1 cellular context compared by ENCODE assay signal in the genomic region with DNA sequence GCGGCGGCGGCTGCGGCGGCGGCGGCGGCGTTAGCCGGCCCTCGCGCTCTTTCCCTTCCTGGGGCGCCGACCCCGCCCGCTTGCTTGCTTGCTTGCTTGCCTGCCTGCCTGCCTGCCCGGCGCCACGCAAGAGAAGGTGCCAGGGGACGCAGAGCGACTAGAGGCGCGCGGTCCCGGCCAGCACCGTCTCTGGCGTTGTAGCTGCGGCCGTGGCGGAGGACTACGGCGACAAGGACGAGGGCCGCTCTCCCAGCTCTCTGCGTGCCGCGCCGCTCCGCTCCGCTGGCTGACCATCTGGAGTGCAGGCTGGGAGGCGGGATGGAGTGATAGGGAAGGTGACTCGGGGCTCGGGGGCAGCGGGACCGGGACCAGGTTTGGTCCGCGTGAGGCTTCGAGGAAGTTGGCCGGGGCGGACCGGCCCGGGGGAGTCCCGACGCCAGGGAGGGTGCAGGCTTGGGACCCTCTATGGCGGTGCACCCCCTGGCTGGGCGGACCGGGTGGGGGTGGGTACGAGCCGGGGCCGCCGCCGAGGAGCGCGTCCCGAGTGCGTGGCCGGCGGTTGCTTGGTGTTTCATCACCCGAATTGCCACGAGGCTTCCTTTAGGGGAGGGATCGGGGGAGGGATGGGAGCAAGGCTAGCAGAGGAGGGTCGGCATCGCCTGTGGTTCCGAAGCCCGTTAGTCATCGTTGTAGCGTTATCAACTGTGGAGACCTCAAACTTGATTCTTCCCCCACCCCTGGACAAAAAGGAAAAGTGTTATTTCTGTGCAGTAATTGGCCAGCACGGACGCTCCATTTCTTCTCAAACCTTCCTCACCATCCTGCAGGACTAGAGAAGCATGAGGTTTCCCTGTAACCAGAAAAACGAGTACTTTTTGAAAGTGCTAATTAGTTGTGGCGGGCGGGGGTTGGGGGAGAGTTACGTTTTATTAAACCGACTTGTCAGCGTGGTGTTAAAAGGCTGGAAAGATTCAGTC.
TF ChIP-seq lines count a peak whose summit lies in the region.

No MANE protein-coding gene starts in this region.

TF ChIP-seq in K562, 482 proteins besides CTCF, POLR2A, EP300 and RAD21 (continued from another document and continues in another):
- 0 out of 2 replicates have a peak, but pooled peaks have one; percentile 58 for TF ChIP-seq ZNF609 (CRISPR knock-in tag; IDR thresholded peaks at IDR 0.05; ENCODE audit: borderline replicate concordance)
- peak; percentile 53; the same call in 1 of the 2 replicates for TF ChIP-seq ARID1B (IDR thresholded peaks at IDR 0.05)
- TF ChIP-seq RBM22 (IDR thresholded peaks at IDR 0.05; ENCODE audit: low read depth, low read length, poor library complexity, severe bottlenecking): peak; percentile 95
- peak; percentile 91 for TF ChIP-seq FOSL1 (tag; conservative IDR thresholded peaks at IDR 0.05)
- no peak for TF ChIP-seq ZKSCAN3 (CRISPR knock-in tag; IDR thresholded peaks at IDR 0.05)
- TF ChIP-seq, protein P1, sequence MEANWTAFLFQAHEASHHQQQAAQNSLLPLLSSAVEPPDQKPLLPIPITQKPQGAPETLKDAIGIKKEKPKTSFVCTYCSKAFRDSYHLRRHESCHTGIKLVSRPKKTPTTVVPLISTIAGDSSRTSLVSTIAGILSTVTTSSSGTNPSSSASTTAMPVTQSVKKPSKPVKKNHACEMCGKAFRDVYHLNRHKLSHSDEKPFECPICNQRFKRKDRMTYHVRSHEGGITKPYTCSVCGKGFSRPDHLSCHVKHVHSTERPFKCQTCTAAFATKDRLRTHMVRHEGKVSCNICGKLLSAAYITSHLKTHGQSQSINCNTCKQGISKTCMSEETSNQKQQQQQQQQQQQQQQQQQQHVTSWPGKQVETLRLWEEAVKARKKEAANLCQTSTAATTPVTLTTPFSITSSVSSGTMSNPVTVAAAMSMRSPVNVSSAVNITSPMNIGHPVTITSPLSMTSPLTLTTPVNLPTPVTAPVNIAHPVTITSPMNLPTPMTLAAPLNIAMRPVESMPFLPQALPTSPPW (CRISPR knock-in tag; IDR thresholded peaks at IDR 0.05): peak; percentile 85
- TF ChIP-seq ZNF699 (CRISPR knock-in tag; IDR thresholded peaks at IDR 0.05; ENCODE audit: insufficient replicate concordance): no peak
- TF ChIP-seq, protein P2, sequence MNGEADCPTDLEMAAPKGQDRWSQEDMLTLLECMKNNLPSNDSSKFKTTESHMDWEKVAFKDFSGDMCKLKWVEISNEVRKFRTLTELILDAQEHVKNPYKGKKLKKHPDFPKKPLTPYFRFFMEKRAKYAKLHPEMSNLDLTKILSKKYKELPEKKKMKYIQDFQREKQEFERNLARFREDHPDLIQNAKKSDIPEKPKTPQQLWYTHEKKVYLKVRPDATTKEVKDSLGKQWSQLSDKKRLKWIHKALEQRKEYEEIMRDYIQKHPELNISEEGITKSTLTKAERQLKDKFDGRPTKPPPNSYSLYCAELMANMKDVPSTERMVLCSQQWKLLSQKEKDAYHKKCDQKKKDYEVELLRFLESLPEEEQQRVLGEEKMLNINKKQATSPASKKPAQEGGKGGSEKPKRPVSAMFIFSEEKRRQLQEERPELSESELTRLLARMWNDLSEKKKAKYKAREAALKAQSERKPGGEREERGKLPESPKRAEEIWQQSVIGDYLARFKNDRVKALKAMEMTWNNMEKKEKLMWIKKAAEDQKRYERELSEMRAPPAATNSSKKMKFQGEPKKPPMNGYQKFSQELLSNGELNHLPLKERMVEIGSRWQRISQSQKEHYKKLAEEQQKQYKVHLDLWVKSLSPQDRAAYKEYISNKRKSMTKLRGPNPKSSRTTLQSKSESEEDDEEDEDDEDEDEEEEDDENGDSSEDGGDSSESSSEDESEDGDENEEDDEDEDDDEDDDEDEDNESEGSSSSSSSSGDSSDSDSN (IDR thresholded peaks at IDR 0.05; ENCODE audit: borderline replicate concordance in 1 of 2, low read depth in 2 of 2, low read length in 2 of 2): peak; percentile 55 to 73; a peak in 1 of 4 replicates
- TF ChIP-seq ZFX (CRISPR knock-in tag; IDR thresholded peaks at IDR 0.05): peak; percentile 90
- TF ChIP-seq, protein P3, sequence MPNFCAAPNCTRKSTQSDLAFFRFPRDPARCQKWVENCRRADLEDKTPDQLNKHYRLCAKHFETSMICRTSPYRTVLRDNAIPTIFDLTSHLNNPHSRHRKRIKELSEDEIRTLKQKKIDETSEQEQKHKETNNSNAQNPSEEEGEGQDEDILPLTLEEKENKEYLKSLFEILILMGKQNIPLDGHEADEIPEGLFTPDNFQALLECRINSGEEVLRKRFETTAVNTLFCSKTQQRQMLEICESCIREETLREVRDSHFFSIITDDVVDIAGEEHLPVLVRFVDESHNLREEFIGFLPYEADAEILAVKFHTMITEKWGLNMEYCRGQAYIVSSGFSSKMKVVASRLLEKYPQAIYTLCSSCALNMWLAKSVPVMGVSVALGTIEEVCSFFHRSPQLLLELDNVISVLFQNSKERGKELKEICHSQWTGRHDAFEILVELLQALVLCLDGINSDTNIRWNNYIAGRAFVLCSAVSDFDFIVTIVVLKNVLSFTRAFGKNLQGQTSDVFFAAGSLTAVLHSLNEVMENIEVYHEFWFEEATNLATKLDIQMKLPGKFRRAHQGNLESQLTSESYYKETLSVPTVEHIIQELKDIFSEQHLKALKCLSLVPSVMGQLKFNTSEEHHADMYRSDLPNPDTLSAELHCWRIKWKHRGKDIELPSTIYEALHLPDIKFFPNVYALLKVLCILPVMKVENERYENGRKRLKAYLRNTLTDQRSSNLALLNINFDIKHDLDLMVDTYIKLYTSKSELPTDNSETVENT (CRISPR knock-in tag; IDR thresholded peaks at IDR 0.05): peak; percentile 88
- peak; percentile 92 for TF ChIP-seq HMGXB4 (CRISPR knock-in tag; IDR thresholded peaks at IDR 0.05)
- TF ChIP-seq, protein P4, sequence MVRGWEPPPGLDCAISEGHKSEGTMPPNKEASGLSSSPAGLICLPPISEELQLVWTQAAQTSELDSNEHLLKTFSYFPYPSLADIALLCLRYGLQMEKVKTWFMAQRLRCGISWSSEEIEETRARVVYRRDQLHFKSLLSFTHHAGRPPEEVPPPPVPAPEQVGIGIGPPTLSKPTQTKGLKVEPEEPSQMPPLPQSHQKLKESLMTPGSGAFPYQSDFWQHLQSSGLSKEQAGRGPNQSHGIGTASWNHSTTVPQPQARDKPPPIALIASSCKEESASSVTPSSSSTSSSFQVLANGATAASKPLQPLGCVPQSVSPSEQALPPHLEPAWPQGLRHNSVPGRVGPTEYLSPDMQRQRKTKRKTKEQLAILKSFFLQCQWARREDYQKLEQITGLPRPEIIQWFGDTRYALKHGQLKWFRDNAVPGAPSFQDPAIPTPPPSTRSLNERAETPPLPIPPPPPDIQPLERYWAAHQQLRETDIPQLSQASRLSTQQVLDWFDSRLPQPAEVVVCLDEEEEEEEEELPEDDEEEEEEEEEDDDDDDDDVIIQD (CRISPR knock-in tag; IDR thresholded peaks at IDR 0.05): peak; percentile 40; the same call in 1 of the 2 replicates
- TF ChIP-seq ZBTB17 (CRISPR knock-in tag; IDR thresholded peaks at IDR 0.05): peak; percentile 82; the same call in 1 of the 2 replicates
- peak; percentile 90 for TF ChIP-seq ZBTB7A (IDR thresholded peaks at IDR 0.05; ENCODE audit: borderline replicate concordance, control insufficient read depth, low read depth, low read length)
- TF ChIP-seq TGIF2 (CRISPR knock-in tag; IDR thresholded peaks at IDR 0.05): 0 out of 2 replicates have a peak, but pooled peaks have one; percentile 70
- no peak for TF ChIP-seq ZNF347 (CRISPR knock-in tag; IDR thresholded peaks at IDR 0.05; ENCODE audit: low read depth)
- no peak for TF ChIP-seq FOXO4 (CRISPR knock-in tag; IDR thresholded peaks at IDR 0.05)
- TF ChIP-seq ZNF165 (CRISPR knock-in tag; IDR thresholded peaks at IDR 0.05; ENCODE audit: borderline replicate concordance): 0 out of 2 replicates have a peak, but pooled peaks have one; percentile 13
- TF ChIP-seq NONO (IDR thresholded peaks at IDR 0.05; ENCODE audit: low read depth in 2 of 2, low read length in 1 of 2): peak in 1 of 2 experiments; percentile 68; a peak in 2 of 4 replicates
- TF ChIP-seq, protein P5, sequence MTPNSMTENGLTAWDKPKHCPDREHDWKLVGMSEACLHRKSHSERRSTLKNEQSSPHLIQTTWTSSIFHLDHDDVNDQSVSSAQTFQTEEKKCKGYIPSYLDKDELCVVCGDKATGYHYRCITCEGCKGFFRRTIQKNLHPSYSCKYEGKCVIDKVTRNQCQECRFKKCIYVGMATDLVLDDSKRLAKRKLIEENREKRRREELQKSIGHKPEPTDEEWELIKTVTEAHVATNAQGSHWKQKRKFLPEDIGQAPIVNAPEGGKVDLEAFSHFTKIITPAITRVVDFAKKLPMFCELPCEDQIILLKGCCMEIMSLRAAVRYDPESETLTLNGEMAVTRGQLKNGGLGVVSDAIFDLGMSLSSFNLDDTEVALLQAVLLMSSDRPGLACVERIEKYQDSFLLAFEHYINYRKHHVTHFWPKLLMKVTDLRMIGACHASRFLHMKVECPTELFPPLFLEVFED (CRISPR knock-in tag; conservative IDR thresholded peaks at IDR 0.05): 0 out of 2 replicates have a peak, but pooled peaks have one; percentile 2
- TF ChIP-seq MLLT1 (IDR thresholded peaks at IDR 0.05): peak; percentile 55 to 89
- TF ChIP-seq HNRNPLL (IDR thresholded peaks at IDR 0.05; ENCODE audit: low read depth, low read length, poor library complexity, severe bottlenecking): peak; percentile 94
- TF ChIP-seq, protein P6, sequence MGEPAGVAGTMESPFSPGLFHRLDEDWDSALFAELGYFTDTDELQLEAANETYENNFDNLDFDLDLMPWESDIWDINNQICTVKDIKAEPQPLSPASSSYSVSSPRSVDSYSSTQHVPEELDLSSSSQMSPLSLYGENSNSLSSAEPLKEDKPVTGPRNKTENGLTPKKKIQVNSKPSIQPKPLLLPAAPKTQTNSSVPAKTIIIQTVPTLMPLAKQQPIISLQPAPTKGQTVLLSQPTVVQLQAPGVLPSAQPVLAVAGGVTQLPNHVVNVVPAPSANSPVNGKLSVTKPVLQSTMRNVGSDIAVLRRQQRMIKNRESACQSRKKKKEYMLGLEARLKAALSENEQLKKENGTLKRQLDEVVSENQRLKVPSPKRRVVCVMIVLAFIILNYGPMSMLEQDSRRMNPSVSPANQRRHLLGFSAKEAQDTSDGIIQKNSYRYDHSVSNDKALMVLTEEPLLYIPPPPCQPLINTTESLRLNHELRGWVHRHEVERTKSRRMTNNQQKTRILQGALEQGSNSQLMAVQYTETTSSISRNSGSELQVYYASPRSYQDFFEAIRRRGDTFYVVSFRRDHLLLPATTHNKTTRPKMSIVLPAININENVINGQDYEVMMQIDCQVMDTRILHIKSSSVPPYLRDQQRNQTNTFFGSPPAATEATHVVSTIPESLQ (CRISPR knock-in tag; IDR thresholded peaks at IDR 0.05): 0 out of 2 replicates have a peak, but pooled peaks have one; percentile 84
- TF ChIP-seq TBL1XR1 (IDR thresholded peaks at IDR 0.05; ENCODE audit: low read length in 2 of 2): 0 out of 4 replicates have a peak, but pooled peaks of 1 of the 2 experiments have one; percentile 22
